ENCODE assay signal across 9 cellular contexts in genomic region chr3:33636125-33636855, GRCh38.
DNase-seq lines count a peak whose midpoint lies in the region; ATAC-seq, FAIRE-seq and TF ChIP-seq lines count a peak whose summit lies in the region.
"Had no signal": no experiment of that assay in that cellular context is flagged by ENCODE, and none has a peak within 500 bp of the region (broad histone marks: within the 10 kb centered on the region; RNA-seq: fewer than 3 reads in every experiment).

No MANE protein-coding gene starts in this region.

- H3K23ac ChIP-seq in H1 (ENCODE audit: insufficient read length), result no peak overlapping the region

- TF ChIP-seq EP300 in H1 (IDR thresholded peaks at IDR 0.05; ENCODE audit: borderline replicate concordance in 1 of 2, low read depth in 2 of 2, low read length in 2 of 2), result no peak

- H4K8ac ChIP-seq in H1 (ENCODE audit: extremely low read depth, insufficient read depth, low read length), result no peak overlapping the region

- DNase-seq in Calu3 (peak; percentile 6), HL-60 (ENCODE audit: low read depth in 1 of 2, low spot score in 1 of 2) (peak in 1 of 2 experiments; percentile 30), OCI-LY7 (ENCODE audit: low spot score) (peak; percentile 72), H1 (ENCODE audit: low read depth in 1 of 2, low spot score in 2 of 2) (no peak)

- H4K5ac ChIP-seq in H1 (ENCODE audit: insufficient read length, low read depth, low read length), result no peak overlapping the region

- no TSS peak for BruUV-seq in Calu3 (replicated peaks; lab: Mats Ljungman, UMichigan)
- BruUV-seq in OCI-LY7 (replicated peaks; lab: Mats Ljungman, UMichigan), result no TSS peak

- H3K36me3 ChIP-seq in OCI-LY7 (ENCODE audit: insufficient read depth, low read length), result peaks cover 19% of the 10 kb centered on the region
- no peaks in the 10 kb centered on the region; a peak in 1 of 8 replicates for H3K36me3 ChIP-seq in H1 (ENCODE audit: control insufficient read depth in 2 of 4, insufficient read depth in 4 of 4, low read length in 3 of 4)
- H3K36me3 ChIP-seq: SJSA1 had no signal

- no peak for ATAC-seq in HG02870 (IDR thresholded peaks at IDR 0.05; ENCODE audit: unreplicated experiment)
- ATAC-seq in GM19397 (IDR thresholded peaks at IDR 0.05; ENCODE audit: unreplicated experiment), result no peak
- ATAC-seq in GM19328 (IDR thresholded peaks at IDR 0.05; ENCODE audit: unreplicated experiment), result no peak

- H3K4me1 Mint-ChIP-seq in Calu3 (ENCODE audit: low read depth, unreplicated experiment), result peaks cover 8% of the 10 kb centered on the region
- H3K4me1 Mint-ChIP-seq in nephron, result no peaks in the 10 kb centered on the region

- no peaks in the 10 kb centered on the region for H3K4me1 ChIP-seq in OCI-LY7 (ENCODE audit: insufficient read depth, low read length, poor library complexity, severe bottlenecking)
- no peaks in the 10 kb centered on the region for H3K4me1 ChIP-seq in H1 (replicated peaks in 1 of 4; ENCODE audit: control insufficient read depth in 3 of 4, insufficient read depth in 4 of 4, low read length in 3 of 4)
- H3K4me1 ChIP-seq: SJSA1 had no signal

- 67% methylated on average over 6 of the region's 6 CpGs; no CpG with 5 or more reads in 1 of the 2 experiments for WGBS in H1 (ENCODE audit: extremely low coverage in 1 of 2, insufficient coverage in 1 of 2, insufficient read length in 1 of 2, insufficient replicate concordance in 2 of 2, low coverage in 1 of 2, low lambda C conversion rate in 2 of 2, missing lambda C conversion rate in 1 of 2), 2 experiments

- H3K9me3 ChIP-seq in OCI-LY7 (ENCODE audit: low read length), result no peaks in the 10 kb centered on the region
- no peaks in the 10 kb centered on the region for H3K9me3 ChIP-seq in H1 (ENCODE audit: insufficient read depth in 2 of 2, low read depth in 1 of 2, low read length in 1 of 2)
- H3K9me3 ChIP-seq: SJSA1 had no signal

- no peak overlapping the region for H3K9ac ChIP-seq in H1 (replicated peaks in 1 of 4; ENCODE audit: extremely low read depth in 1 of 4, low read depth in 3 of 4, low read length in 3 of 4)

- H3K4me2 ChIP-seq in OCI-LY7 (ENCODE audit: low read length), result no peak overlapping the region
- H3K4me2 ChIP-seq in H1 (ENCODE audit: insufficient read depth in 1 of 2, low read depth in 2 of 2, low read length in 2 of 2), result no peak overlapping the region

- no peak for TF ChIP-seq POLR2A in H1 (IDR thresholded peaks at IDR 0.05; ENCODE audit: control extremely low read depth in 1 of 2, low read depth in 2 of 2, low read length in 2 of 2)

- H2AFZ ChIP-seq in OCI-LY7 (ENCODE audit: low read length) (no peak overlapping the region), H1 (ENCODE audit: low read length) (no peak overlapping the region)

- H3K4me3 Mint-ChIP-seq in Calu3 (ENCODE audit: low read depth, unreplicated experiment) (no peak overlapping the region), nephron (no peak overlapping the region)

- H4K20me1 ChIP-seq in OCI-LY7 (ENCODE audit: insufficient read depth, low read length) (no peaks in the 10 kb centered on the region), H1 (replicated peaks in 1 of 2; ENCODE audit: control insufficient read depth in 1 of 2, insufficient read depth in 2 of 2, low read length in 2 of 2) (no peaks in the 10 kb centered on the region)

- H3K27ac Mint-ChIP-seq in Calu3 (ENCODE audit: unreplicated experiment), result no peak overlapping the region
- H3K27ac Mint-ChIP-seq in nephron, result no peak overlapping the region

- H3K27me3 Mint-ChIP-seq in Calu3 (ENCODE audit: unreplicated experiment) (no peaks in the 10 kb centered on the region), nephron (ENCODE audit: low read depth) (no peaks in the 10 kb centered on the region)

- H3K27me3 ChIP-seq in HL-60 (ENCODE audit: insufficient read depth, poor library complexity, severe bottlenecking) (no peaks in the 10 kb centered on the region), H1 (replicated peaks in 1 of 4; ENCODE audit: control insufficient read depth in 3 of 4, extremely low read depth in 1 of 4, insufficient read depth in 3 of 4, low read length in 3 of 4) (no peaks in the 10 kb centered on the region)
- H3K27me3 ChIP-seq: SJSA1 had no signal

- H2AK5ac ChIP-seq in H1 (ENCODE audit: low read depth, low read length), result no peak overlapping the region

- CTCF ChIA-PET in Calu3 (lab: Charles Lee), result interaction anchor here (0.5 to 1.3 kb wide), 4 partner anchors 92 to 151 kb away, joined by 3 to 7 read pairs (median 4); no protein-coding TSS in a partner anchor
- CTCF ChIA-PET in OCI-LY7 (lab: Charles Lee; ENCODE audit: unreplicated experiment), result interaction anchor here (0.6 to 1.1 kb wide), 3 partner anchors 12 to 153 kb away, joined by 3 to 4 read pairs (median 4); no protein-coding TSS in a partner anchor
- CTCF ChIA-PET in H1 (lab: Charles Lee; ENCODE audit: partially characterized antibody), result interaction anchor here (0.6 to 2.9 kb wide), 18 partner anchors 9 to 373 kb away, joined by 3 to 50 read pairs (median 6); partner anchors contain the start of gene PDCD6IP

- no peak overlapping the region for H2BK15ac ChIP-seq in H1 (ENCODE audit: low read length)

- no peak overlapping the region for H2BK120ac ChIP-seq in H1 (replicated peaks; ENCODE audit: low read depth, low read length)

- peak; percentile 74 for FAIRE-seq in H1 (lab: Jason Lieb, UNC)

- no peak overlapping the region for H2BK12ac ChIP-seq in H1 (ENCODE audit: low read depth, low read length)

- no peaks in the 10 kb centered on the region for H3K9me3 Mint-ChIP-seq in Calu3 (ENCODE audit: low read depth, unreplicated experiment)
- H3K9me3 Mint-ChIP-seq in nephron, result no peaks in the 10 kb centered on the region

- H3K36me3 Mint-ChIP-seq in Calu3 (ENCODE audit: insufficient read depth, unreplicated experiment) (peaks cover 4% of the 10 kb centered on the region), nephron (ENCODE audit: low read depth) (peaks cover 10% of the 10 kb centered on the region)

- H2BK20ac ChIP-seq in H1 (ENCODE audit: low read length), result no peak overlapping the region

- H3K56ac ChIP-seq in H1 (replicated peaks; ENCODE audit: insufficient read length, low read depth, low read length), result no peak overlapping the region

- peak; percentile 7 for TF ChIP-seq CTCF in Calu3 (IDR thresholded peaks at IDR 0.05; ENCODE audit: unreplicated experiment)
- TF ChIP-seq CTCF in HL-60 (IDR thresholded peaks at IDR 0.05; ENCODE audit: insufficient read depth, low read length), result peak; percentile 24
- peak; percentile 90 for TF ChIP-seq CTCF in OCI-LY7 (conservative IDR thresholded peaks at IDR 0.05; ENCODE audit: low read length)
- TF ChIP-seq CTCF in H1 (IDR thresholded peaks at IDR 0.05; ENCODE audit: control extremely low read depth in 1 of 3, insufficient read depth in 1 of 3, low read depth in 1 of 3, low read length in 3 of 3), result peak in 2 of 3 experiments; percentile 44 to 58; a peak in 2 of 4 replicates
- peak; percentile 48 to 73 (median 56) for TF ChIP-seq CTCF in nephron (IDR thresholded peaks at IDR 0.05; ENCODE audit: unreplicated experiment in 3 of 3)

- H2BK5ac ChIP-seq in H1 (ENCODE audit: low read depth, low read length), result no peak overlapping the region

- no peaks in the 10 kb centered on the region for H3K79me1 ChIP-seq in H1 (ENCODE audit: low read depth, low read length)

- H3K79me2 ChIP-seq in OCI-LY7 (ENCODE audit: insufficient read depth, low read depth, low read length), result no peaks in the 10 kb centered on the region
- H3K79me2 ChIP-seq in H1 (ENCODE audit: control insufficient read depth in 1 of 2, insufficient read depth in 2 of 2, low read length in 2 of 2), result no peaks in the 10 kb centered on the region

- no peak overlapping the region for H3K18ac ChIP-seq in H1 (ENCODE audit: extremely low read depth, low read length)

- H3K23me2 ChIP-seq in H1 (ENCODE audit: low read depth, low read length), result no peaks in the 10 kb centered on the region

- H3K9me2 ChIP-seq in OCI-LY7 (ENCODE audit: insufficient read depth, low read length), result no peaks in the 10 kb centered on the region

- no peak overlapping the region for H3K14ac ChIP-seq in H1 (ENCODE audit: insufficient read length)

- H3K27ac ChIP-seq in HL-60 (replicated peaks) (no peak overlapping the region), OCI-LY7 (ENCODE audit: low read depth, low read length, poor library complexity, severe bottlenecking) (no peak overlapping the region), H1 (ENCODE audit: low read depth, low read length) (no peak overlapping the region)
- H3K27ac ChIP-seq: SJSA1 had no signal

- no peak overlapping the region for H4K91ac ChIP-seq in H1 (replicated peaks; ENCODE audit: insufficient read length, low read length)

- POLR2A ChIA-PET in OCI-LY7 (lab: Charles Lee) (interaction anchor here (2.1 kb wide), 1 partner anchor 142 kb away, joined by 8 read pairs; no protein-coding TSS in a partner anchor), H1 (lab: Charles Lee; ENCODE audit: partially characterized antibody) (interaction anchor here (0.7 to 1.6 kb wide), 3 partner anchors 10 to 151 kb away, joined by 3 to 4 read pairs (median 3); no protein-coding TSS in a partner anchor)

- peak; percentile 76 to 79 for TF ChIP-seq RAD21 in H1 (IDR thresholded peaks at IDR 0.05 in 1 of 2, conservative IDR thresholded peaks at IDR 0.05 in 1 of 2; ENCODE audit: low read depth in 2 of 2, low read length in 2 of 2)

- intact Hi-C loops in Calu3 (cut with micrococcal nuclease; ENCODE audit: unreplicated experiment), result loop anchor here (1.0 kb wide), 3 partner anchors 80 to 151 kb away; no protein-coding TSS in a partner anchor
- intact Hi-C loops in OCI-LY7 (cut with micrococcal nuclease; ENCODE audit: unreplicated experiment), result loop anchor here (1.0 kb wide), 2 partner anchors 80 to 140 kb away; no protein-coding TSS in a partner anchor

- H3K4me3 ChIP-seq in HL-60 (replicated peaks; ENCODE audit: insufficient read depth, low read length) (no peak overlapping the region), OCI-LY7 (ENCODE audit: low read depth, low read length, poor library complexity, severe bottlenecking) (no peak overlapping the region), H1 (ENCODE audit: extremely low read depth in 1 of 4, insufficient read depth in 2 of 4, low read depth in 3 of 4, low read length in 4 of 4) (no peak overlapping the region)
- H3K4me3 ChIP-seq: SJSA1 had no signal

- H3K4ac ChIP-seq in H1 (replicated peaks; ENCODE audit: insufficient read length, low read depth, low read length), result no peak overlapping the region

TF ChIP-seq in H1, 55 proteins besides CTCF, POLR2A, EP300 and RAD21:
- TF ChIP-seq CEBPB (IDR thresholded peaks at IDR 0.05; ENCODE audit: low read depth, low read length), result 0 out of 2 replicates have a peak, but pooled peaks have one; percentile 18
- no peak for TF ChIP-seq RFX5 (IDR thresholded peaks at IDR 0.05; ENCODE audit: borderline replicate concordance, low read depth, low read length)

Comparison
In these comparisons a context has a peak if more than half of its experiments do, and no peak if none do; other contexts are left out.
1. DNase-seq: peak in Calu3 (single experiment) and OCI-LY7 (single experiment); none in H1 (0 of 2).
2. CTCF ChIP-seq: peak in every context shown above with its lines; median percentile 90 in OCI-LY7; 56 in nephron; 51 in H1; 24 in HL-60; 7 in Calu3.